ENCODE assay signal across 8 cellular contexts in genomic region chr19:2976609-2977000, GRCh38. TPM values are rescaled to one million over a fixed set of nuclear protein-coding genes. Genes with fewer than 3 reads are reported as not detected.
A peak's percentile ranks its signal among the peaks of the same experiment; 100 is the strongest.
DNase-seq lines count a peak whose midpoint lies in the region; ATAC-seq and TF ChIP-seq lines count a peak whose summit lies in the region.

No MANE protein-coding gene starts in this region.

- H3K4me1 ChIP-seq in heart right ventricle = peaks cover 22 to 64% (median 61%) of the 10 kb centered on the region in 9 donors
- peaks cover 21 to 56% of the 10 kb centered on the region in 2 donors for H3K4me1 ChIP-seq in adrenal gland (replicated peaks in 1 of 2)
- H3K4me1 ChIP-seq in lower lobe of right lung = peaks cover 61% of the 10 kb centered on the region
- no peaks in the 10 kb centered on the region for H3K4me1 ChIP-seq in aorta (ENCODE audit: control insufficient read depth in 1 of 2, insufficient read depth in 2 of 2, low read length in 2 of 2)

- peak in 2 of 8 donors; percentile 12 to 14 for ATAC-seq in heart right ventricle
- ATAC-seq in lower lobe of right lung = peak in 1 of 2 donors; percentile 3
- ATAC-seq in aorta (ENCODE audit: low FRiP score) = no peak
- ATAC-seq in GM21528 (IDR thresholded peaks at IDR 0.05; ENCODE audit: low FRiP score, unreplicated experiment) = no peak

- 7 to 8% methylated on average over 15 of the region's 15 CpGs for WGBS in heart right ventricle, 2 donors
- 9 to 14% (median 10%) methylated on average over 15 of the region's 15 CpGs for WGBS in adrenal gland, 4 donors
- 6 to 7% methylated on average over 15 of the region's 15 CpGs for WGBS in aorta, 2 donors

- no peak for DNase-seq in heart right ventricle
- no peak for DNase-seq in cardiac septum (ENCODE audit: low spot score)
- DNase-seq in adrenal gland = no peak
- no peak for DNase-seq in lower lobe of right lung
- no peak for DNase-seq in aorta
- no peak for DNase-seq in midbrain (lab: John Stamatoyannopoulos, UW)
- DNase-seq in GM20000 (ENCODE audit: low spot score) = no peak

- TF ChIP-seq POLR2A in adrenal gland (IDR thresholded peaks at IDR 0.05) = no peak

- H3K27ac ChIP-seq in heart right ventricle (peak overlapping the region in 8 of 10 donors; percentile 4 to 66 (median 42)), adrenal gland (peak overlapping the region in 3 of 5 donors; percentile 8 to 77 (median 47)), lower lobe of right lung (peak overlapping the region; percentile 53), aorta (ENCODE audit: low read depth in 1 of 2, low read length in 2 of 2) (no peak overlapping the region)

- intact Hi-C loops in heart right ventricle (cut with DNase I) (loop anchor here in 5 of 10 donors (2.0 to 10.0 kb wide), 5 partner anchors 26 to 60 kb away; partner anchors contain the start of gene TLE2 (in 1 of the 5)), cardiac septum (cut with DNase I) (loop anchor here (1.0 to 5.0 kb wide), 2 partner anchors 60 to 86 kb away; partner anchors contain the start of gene TLE5), adrenal gland (cut with DNase I) (loop anchor here in 1 of 2 donors (10.0 kb wide), 1 partner anchor 58 kb away; no protein-coding TSS in a partner anchor), lower lobe of right lung (cut with DNase I) (no loop called here), aorta (cut with DNase I) (loop anchor here in 1 of 2 donors (2.0 kb wide), 1 partner anchor 58 kb away; no protein-coding TSS in a partner anchor)

- TF ChIP-seq CTCF in heart right ventricle (IDR thresholded peaks at IDR 0.05) = no peak
- TF ChIP-seq CTCF in adrenal gland (IDR thresholded peaks at IDR 0.05) = no peak
- no peak for TF ChIP-seq CTCF in lower lobe of right lung (IDR thresholded peaks at IDR 0.05)
- no peak for TF ChIP-seq CTCF in GM20000 (IDR thresholded peaks at IDR 0.05; ENCODE audit: extremely low read depth, missing control alignments)

- H3K4me3 ChIP-seq in heart right ventricle (peak overlapping the region; percentile 30 to 63 (median 54)), adrenal gland (peak overlapping the region in 3 of 4 donors; percentile 33 to 61 (median 35)), lower lobe of right lung (peak overlapping the region; percentile 52), aorta (ENCODE audit: low read length in 2 of 2) (peak overlapping the region; percentile 21 to 57)

- H3K9me3 ChIP-seq in heart right ventricle (no peaks in the 10 kb centered on the region), adrenal gland (replicated peaks in 1 of 3) (no peaks in the 10 kb centered on the region), lower lobe of right lung (no peaks in the 10 kb centered on the region), aorta (ENCODE audit: control insufficient read depth, low read length) (no peaks in the 10 kb centered on the region)

- H3K27me3 ChIP-seq in heart right ventricle (no peaks in the 10 kb centered on the region), adrenal gland (no peaks in the 10 kb centered on the region), lower lobe of right lung (ENCODE audit: low read depth) (no peaks in the 10 kb centered on the region), aorta (ENCODE audit: control insufficient read depth in 1 of 2, insufficient read depth in 2 of 2, low read length in 1 of 2) (no peaks in the 10 kb centered on the region)

- no peaks in the 10 kb centered on the region for H3K36me3 ChIP-seq in heart right ventricle
- H3K36me3 ChIP-seq in adrenal gland (replicated peaks in 1 of 2) = no peaks in the 10 kb centered on the region
- H3K36me3 ChIP-seq in lower lobe of right lung = no peaks in the 10 kb centered on the region
- no peaks in the 10 kb centered on the region for H3K36me3 ChIP-seq in aorta (ENCODE audit: control insufficient read depth in 1 of 2, insufficient read depth in 2 of 2, low read length in 1 of 2)

RNA-seq across cellular contexts. Expression of gene TLE6, which starts 0.8 kb away (rescaled TPM):
- total RNA-seq in heart right ventricle (1 to 10 TPM in 2 of 10 donors, under 1 TPM in 5, not detected in 3; 0.34 to 2.8 (median 0.45) TPM), cardiac septum (1.0 TPM), adrenal gland (1 to 10 TPM in 6 of 8 donors, under 1 TPM in 2; 0.48 to 3.2 (median 2.0) TPM), lower lobe of right lung (4.2 TPM), aorta (1 to 10 TPM in 1 of 2 donors, under 1 TPM in 1; 0.65 to 3.5 TPM)
- polyA plus RNA-seq in heart right ventricle (1 to 10 TPM; 1.2 to 3.5 TPM), adrenal gland (10 to 100 TPM in 1 of 3 donors, 1 to 10 TPM in 2; 1.2 to 13.9 (median 6.3) TPM), aorta (10 to 100 TPM in 1 of 2 donors, 1 to 10 TPM in 1; 4.0 to 12.0 TPM)

RNA-seq across cellular contexts. Expression of gene ZNF77, which starts 31.8 kb away (rescaled TPM):
- total RNA-seq in heart right ventricle (1 to 10 TPM; 1.0 to 2.6 (median 2.3) TPM), cardiac septum (2.0 TPM), adrenal gland (10 to 100 TPM in 1 of 8 donors, 1 to 10 TPM in 7; 1.1 to 10.6 (median 3.8) TPM), lower lobe of right lung (5.3 TPM), aorta (1 to 10 TPM; 4.1 to 4.5 TPM)
- polyA plus RNA-seq in heart right ventricle (1 to 10 TPM; 2.5 to 2.9 TPM), adrenal gland (1 to 10 TPM; 2.9 to 3.2 (median 3.1) TPM), aorta (1 to 10 TPM; 1.3 to 3.1 TPM)

RNA-seq across cellular contexts. Expression of gene TLE2, which starts 52.5 kb away (rescaled TPM):
- total RNA-seq in heart right ventricle (10 to 100 TPM; 28.2 to 64.5 (median 39.9) TPM), cardiac septum (48.0 TPM), adrenal gland (100 to 1,000 TPM in 1 of 8 donors, 10 to 100 TPM in 7; 28.0 to 104 (median 57.2) TPM), lower lobe of right lung (42.7 TPM), aorta (10 to 100 TPM; 32.9 to 54.8 TPM)
- polyA plus RNA-seq in heart right ventricle (10 to 100 TPM; 35.9 to 54.6 TPM), adrenal gland (100 to 1,000 TPM in 1 of 3 donors, 10 to 100 TPM in 1, 1 to 10 TPM in 1; 8.4 to 106 (median 70.3) TPM), aorta (100 to 1,000 TPM in 1 of 2 donors, 10 to 100 TPM in 1; 32.7 to 127 TPM)

Comparison
In these comparisons a context has a peak if more than half of its experiments do, and no peak if none do; other contexts are left out.
1. H3K27ac ChIP-seq: peak in heart right ventricle (8 of 10), adrenal gland (3 of 5) and lower lobe of right lung (single experiment); none in aorta (0 of 2).
2. Peak in every context shown above with its lines, with median percentiles within 50 percentile points of each other: H3K4me3 ChIP-seq.